30 cellular contexts compared by ENCODE assay signal in genomic region chr2:148507970-148508369, GRCh38.
"Had no signal": no experiment of that assay in that cellular context is flagged by ENCODE, and none has a peak within 500 bp of the region (broad histone marks: within the 10 kb centered on the region; RNA-seq: fewer than 3 reads in every experiment).

No MANE protein-coding gene starts in this region.

- H3K27ac ChIP-seq: esophagus squamous epithelium, left lung, neutrophil, uterus had no signal

- H3K27me3 Mint-ChIP-seq: activated naive CD8-positive, alpha-beta T cell; central memory CD8-positive, alpha-beta T cell; dendritic cell treated with granulocyte-macrophage colony-stimulating factor and Interleukin-4, amounts not matched to agents 40 ng/mL and 50 ng/mL, for 4 days; natural killer cell treated with Interleukin-12 subunit alpha and Interleukin-12 subunit beta and Interleukin-15 and Interleukin-18, amount 100 ng/mL, for 72 hours; stimulated activated memory B cell treated with anti-CD40 and anti-IgM and Interleukin-4, amounts not matched to agents 10 μg/mL and 1 μg/mL and 100 μg/mL, for 72 hours; stimulated activated naive CD8-positive, alpha-beta T cell treated with anti-CD3 and anti-CD28 coated beads, Interleukin-15, amount 100 ng/mL, for 72 hours; type B pancreatic cell had no signal

- DNase-seq: activated CD4-positive, alpha-beta T cell treated with anti-CD3 and anti-CD28 coated beads for 4 hours; activated CD4-positive, alpha-beta T cell treated with anti-CD3 and anti-CD28 coated beads, Interleukin-2, amount 50 U/mL, for 48 hours; activated CD8-positive, alpha-beta memory T cell treated with anti-CD3 and anti-CD28 coated beads for 24 hours; activated effector memory CD4-positive, alpha-beta T cell treated with Interleukin-2 at 50 U/mL for 16 hours; activated naive CD4-positive, alpha-beta T cell treated with Interleukin-2 at 50 U/mL for 16 hours; anterior cingulate cortex; esophagus squamous epithelium; glutamatergic neuron; hypothalamus; left lung; mucosa of descending colon; stimulated activated CD4-positive, alpha-beta T cell treated with anti-CD3 and anti-CD28 coated beads, Interleukin-1b, Interleukin-23, amount 100 ng/mL, for 48 hours; stimulated activated CD4-positive, alpha-beta T cell treated with anti-CD3 and anti-CD28 coated beads, Interleukin-4, amount 100 ng/mL, for 4 hours; stimulated activated CD8-positive, alpha-beta memory T cell treated with anti-CD3 and anti-CD28 coated beads, Interleukin-4, amount 100 ng/mL, for 48 hours; stimulated activated naive CD8-positive, alpha-beta T cell treated with anti-CD3 and anti-CD28 coated beads, Interleukin-15, amount 100 ng/mL, for 72 hours; substantia nigra; T-helper 1 cell; uterus had no signal

- H3K27me3 ChIP-seq: left lung, neutrophil, uterus had no signal

- H3K9me3 ChIP-seq: esophagus squamous epithelium, left lung, mucosa of descending colon, neutrophil, uterus had no signal

- H3K36me3 Mint-ChIP-seq: natural killer cell treated with Interleukin-12 subunit alpha and Interleukin-12 subunit beta and Interleukin-15 and Interleukin-18, amount 100 ng/mL, for 72 hours; stimulated activated memory B cell treated with anti-CD40 and anti-IgM and Interleukin-4, amounts not matched to agents 10 μg/mL and 1 μg/mL and 100 μg/mL, for 72 hours had no signal

- H3K4me2 ChIP-seq: smooth muscle cell had no signal

- H3K27ac Mint-ChIP-seq: dendritic cell treated with granulocyte-macrophage colony-stimulating factor and Interleukin-4, amounts not matched to agents 40 ng/mL and 50 ng/mL, for 4 days; natural killer cell treated with Interleukin-12 subunit alpha and Interleukin-12 subunit beta and Interleukin-15 and Interleukin-18, amount 100 ng/mL, for 72 hours; stimulated activated memory B cell treated with anti-CD40 and anti-IgM and Interleukin-4, amounts not matched to agents 10 μg/mL and 1 μg/mL and 100 μg/mL, for 72 hours; stimulated activated naive CD8-positive, alpha-beta T cell treated with anti-CD3 and anti-CD28 coated beads, Interleukin-15, amount 100 ng/mL, for 72 hours; T-helper 2 cell treated with Interferon-gamma antibody and Interleukin-4, amounts not matched to agents 5 μg/mL and 100 μg/mL, for 36 hours; type B pancreatic cell had no signal

- ATAC-seq: left lung; mucosa of descending colon; natural killer cell treated with Interleukin-12 subunit alpha and Interleukin-12 subunit beta and Interleukin-15 and Interleukin-18, amount 100 ng/mL, for 72 hours; stimulated activated memory B cell treated with anti-CD40 and anti-IgM and Interleukin-4, amounts not matched to agents 10 μg/mL and 1 μg/mL and 100 μg/mL, for 72 hours; stimulated activated naive CD8-positive, alpha-beta T cell treated with anti-CD3 and anti-CD28 coated beads, Interleukin-15, amount 100 ng/mL, for 72 hours had no signal

- H3K4me1 ChIP-seq: left lung, uterus had no signal

- H3K36me3 ChIP-seq: esophagus squamous epithelium, left lung, neutrophil, uterus had no signal

- H3K4me3 Mint-ChIP-seq: central memory CD8-positive, alpha-beta T cell; dendritic cell treated with granulocyte-macrophage colony-stimulating factor and Interleukin-4, amounts not matched to agents 40 ng/mL and 50 ng/mL, for 4 days; natural killer cell treated with Interleukin-12 subunit alpha and Interleukin-12 subunit beta and Interleukin-15 and Interleukin-18, amount 100 ng/mL, for 72 hours; stimulated activated memory B cell treated with anti-CD40 and anti-IgM and Interleukin-4, amounts not matched to agents 10 μg/mL and 1 μg/mL and 100 μg/mL, for 72 hours; T-helper 2 cell treated with Interferon-gamma antibody and Interleukin-4, amounts not matched to agents 5 μg/mL and 100 μg/mL, for 36 hours; type B pancreatic cell had no signal

- H3K4me3 ChIP-seq: esophagus squamous epithelium, left lung, lung, mucosa of descending colon, smooth muscle cell, uterus had no signal

- H3K9me3 Mint-ChIP-seq: central memory CD8-positive, alpha-beta T cell; dendritic cell treated with granulocyte-macrophage colony-stimulating factor and Interleukin-4, amounts not matched to agents 40 ng/mL and 50 ng/mL, for 4 days; natural killer cell treated with Interleukin-12 subunit alpha and Interleukin-12 subunit beta and Interleukin-15 and Interleukin-18, amount 100 ng/mL, for 72 hours; stimulated activated memory B cell treated with anti-CD40 and anti-IgM and Interleukin-4, amounts not matched to agents 10 μg/mL and 1 μg/mL and 100 μg/mL, for 72 hours; stimulated activated naive CD8-positive, alpha-beta T cell treated with anti-CD3 and anti-CD28 coated beads, Interleukin-15, amount 100 ng/mL, for 72 hours; T-helper 2 cell treated with Interferon-gamma antibody and Interleukin-4, amounts not matched to agents 5 μg/mL and 100 μg/mL, for 36 hours; type B pancreatic cell had no signal

- FAIRE-seq: bronchial epithelial cell, islet of Langerhans had no signal
